ENCODE assay signal across 19 cellular contexts in the genomic region with DNA sequence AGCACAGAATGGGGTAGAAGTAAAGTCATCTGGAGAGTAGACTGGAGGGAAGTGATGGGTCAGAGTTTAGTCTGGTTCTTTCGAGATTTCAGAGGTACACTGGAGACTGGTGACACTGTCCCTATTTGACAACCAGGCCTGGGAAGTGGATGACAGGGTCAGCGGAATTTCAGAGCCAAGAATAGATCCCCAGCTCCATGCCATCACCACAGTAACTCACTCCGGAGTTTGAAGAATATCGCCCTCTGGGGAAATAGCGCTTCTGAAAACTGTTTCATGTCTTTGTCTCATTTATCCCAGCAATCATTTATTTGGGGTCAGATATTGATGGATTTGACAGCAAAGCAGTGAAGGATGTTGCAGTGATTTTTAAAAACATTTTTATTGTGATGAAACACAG. TPM values are rescaled to one million over a fixed set of nuclear protein-coding genes. Genes with fewer than 3 reads are reported as not detected.
DNase-seq lines count a peak whose midpoint lies in the region; TF ChIP-seq lines count a peak whose summit lies in the region.
"Had no signal": no experiment of that assay in that cellular context is flagged by ENCODE, and none has a peak within 500 bp of the region (broad histone marks: within the 10 kb centered on the region; RNA-seq: fewer than 3 reads in every experiment).

No MANE protein-coding gene starts in this region.

- H3K36me3 ChIP-seq in left ventricle myocardium inferior = no peaks in the 10 kb centered on the region

- H3K4me3 ChIP-seq in dorsolateral prefrontal cortex = no peak overlapping the region
- no peak overlapping the region for H3K4me3 ChIP-seq in left ventricle myocardium inferior
- H3K4me3 ChIP-seq: SJCRH30 had no signal

- peak in 44 of 56 donors; percentile 8 to 67 (median 38) for TF ChIP-seq CTCF in dorsolateral prefrontal cortex (IDR thresholded peaks at IDR 0.05 in 54 of 56, conservative IDR thresholded peaks at IDR 0.05 in 2 of 56; ENCODE audit: low read depth in 1 of 56, partially characterized antibody in 56 of 56)
- TF ChIP-seq CTCF in left ventricle myocardium inferior (IDR thresholded peaks at IDR 0.05; ENCODE audit: borderline replicate concordance) = no peak

- peaks cover 38% of the 10 kb centered on the region for H3K4me1 ChIP-seq in left ventricle myocardium inferior

- intact Hi-C loops in dorsolateral prefrontal cortex (cut with DNase I) (no loop called here), left ventricle myocardium inferior (cut with micrococcal nuclease) (no loop called here)

- no peaks in the 10 kb centered on the region for H3K27me3 ChIP-seq in dorsolateral prefrontal cortex
- peaks cover 9% of the 10 kb centered on the region for H3K27me3 ChIP-seq in left ventricle myocardium inferior (ENCODE audit: low read depth)
- H3K27me3 ChIP-seq: SJCRH30 had no signal

- peak overlapping the region in 54 of 59 donors; percentile 0 to 80 (median 59) for H3K27ac ChIP-seq in dorsolateral prefrontal cortex
- peak overlapping the region; percentile 54 for H3K27ac ChIP-seq in left ventricle myocardium inferior (replicated peaks)
- H3K27ac ChIP-seq: SJCRH30 had no signal

- DNase-seq in dorsolateral prefrontal cortex (peak in 1 of 10 donors; percentile 23), left ventricle myocardium inferior (no peak), myocyte (ENCODE audit: low read depth) (peak; percentile 69), HuH-7 (ENCODE audit: low spot score) (no peak), COLO829 (ENCODE audit: low spot score) (no peak), NCI-H82 treated with DMSO at 0.1 percent for 48 hours (lab: John Stamatoyannopoulos, UW; ENCODE audit: unreplicated experiment) (no peak), cortex of kidney (lab: John Stamatoyannopoulos, UW) (no peak)
- DNase-seq: CD4-positive, alpha-beta memory T cell; DMS79 treated with DMSO at 0.1 percent for 48 hours; H7; MV-4-11; NCI-H1417 treated with DMSO at 0.1 percent for 48 hours; NCI-H1930; NCI-H446; NCI-H69; NK-92 treated with Interleukin-12 subunit alpha and Interleukin-12 subunit beta, amount 100 ng/mL, for 24 hours; OCI-M1; SJCRH30 had no signal

- H3K9me3 ChIP-seq in left ventricle myocardium inferior (replicated peaks) = no peaks in the 10 kb centered on the region
- H3K9me3 ChIP-seq: SJCRH30 had no signal

RNA-seq across cellular contexts. Expression of gene NFASC, which starts 7.6 kb away (rescaled TPM):
- total RNA-seq in dorsolateral prefrontal cortex = 100 to 1,000 TPM; 229 to 728 (median 364) TPM
- 8.2 TPM for total RNA-seq in left ventricle myocardium inferior
- 0.80 and 1.1 TPM in 2 replicates for total RNA-seq in myocyte
- 5.3 TPM for polyA plus RNA-seq in myocyte (2012)
- total RNA-seq: CD4-positive, alpha-beta memory T cell; G401 had no signal
- polyA plus RNA-seq: CD4-positive, alpha-beta memory T cell had no signal

Comparison
In these comparisons a context has a peak if more than half of its experiments do, and no peak if none do; other contexts are left out.
1. RNA of gene NFASC, which starts 7.6 kb away (total RNA-seq): 229 to 728 TPM in dorsolateral prefrontal cortex; 8.2 TPM in left ventricle myocardium inferior (single experiment) and 0.80 to 1.1 TPM in myocyte; every median in the first group is over 10 times any median in the second.